Comparison of ENCODE assay signal across 30 cellular contexts in the genomic region with DNA sequence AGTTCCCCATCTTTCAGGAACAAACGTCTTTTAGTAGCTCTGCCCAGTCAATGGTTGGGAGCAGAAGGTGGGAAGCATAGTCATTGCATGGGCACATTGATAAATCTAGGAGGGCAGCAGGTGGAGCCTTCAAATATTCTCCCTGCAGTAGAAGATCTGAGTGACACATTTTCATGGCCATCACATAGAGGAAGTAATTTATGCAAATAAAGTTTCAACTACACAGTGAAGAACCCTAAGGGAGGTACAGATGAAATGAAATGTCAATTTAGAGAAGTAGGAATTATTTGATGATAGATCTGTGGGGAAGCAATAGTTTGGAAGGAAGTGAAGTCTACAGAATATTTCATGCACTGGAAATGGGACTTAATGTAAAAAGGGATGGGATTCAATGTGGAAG.
"Had no signal": no experiment of that assay in that cellular context is flagged by ENCODE, and none has a peak within 500 bp of the region (broad histone marks: within the 10 kb centered on the region; RNA-seq: fewer than 3 reads in every experiment).

No MANE protein-coding gene starts in this region.

- ATAC-seq: effector memory CD8-positive, alpha-beta T cell; heart right ventricle; left cardiac atrium; left lung; naive thymus-derived CD8-positive, alpha-beta T cell; psoas muscle; right cardiac atrium; stimulated activated naive CD8-positive, alpha-beta T cell treated with anti-CD3 and anti-CD28 coated beads, Interleukin-15, Interleukin-2, amounts not matched to agents 100 U/mL and 50 U/mL, for 24 hours had no signal

- H3K4me1 Mint-ChIP-seq: naive thymus-derived CD8-positive, alpha-beta T cell; stimulated activated effector memory CD8-positive, alpha-beta T cell treated with anti-CD3 and anti-CD28 coated beads, Interleukin-12 subunit alpha, Interleukin-12 subunit beta, amount 100 ng/mL, for 72 hours had no signal

- H3K27me3 ChIP-seq: esophagus squamous epithelium, heart right ventricle, left lung, ovary, sigmoid colon, testis, tibial artery had no signal

- H3K36me3 Mint-ChIP-seq: naive thymus-derived CD8-positive, alpha-beta T cell; stimulated activated effector memory CD8-positive, alpha-beta T cell treated with anti-CD3 and anti-CD28 coated beads, Interleukin-12 subunit alpha, Interleukin-12 subunit beta, amount 100 ng/mL, for 72 hours; type B pancreatic cell had no signal

- H3K27ac Mint-ChIP-seq: effector memory CD8-positive, alpha-beta T cell; naive thymus-derived CD8-positive, alpha-beta T cell; nephron progenitor cell; stimulated activated effector memory CD8-positive, alpha-beta T cell treated with anti-CD3 and anti-CD28 coated beads, Interleukin-12 subunit alpha, Interleukin-12 subunit beta, amount 100 ng/mL, for 72 hours; type B pancreatic cell had no signal

- H3K4me3 Mint-ChIP-seq: effector memory CD8-positive, alpha-beta T cell; naive thymus-derived CD8-positive, alpha-beta T cell; nephron progenitor cell; stimulated activated effector memory CD8-positive, alpha-beta T cell treated with anti-CD3 and anti-CD28 coated beads, Interleukin-12 subunit alpha, Interleukin-12 subunit beta, amount 100 ng/mL, for 72 hours; type B pancreatic cell had no signal

- H3K27me3 Mint-ChIP-seq: effector memory CD8-positive, alpha-beta T cell; naive thymus-derived CD8-positive, alpha-beta T cell had no signal

- H3K4me3 ChIP-seq: coronary artery, esophagus squamous epithelium, heart right ventricle, left lung, ovary, psoas muscle, sigmoid colon, testis, tibial artery had no signal

- DNase-seq: dermis blood vessel endothelial cell; effector memory CD8-positive, alpha-beta T cell; erythroblast; esophagus squamous epithelium; foreskin melanocyte; glutamatergic neuron; heart right ventricle; hippocampal formation; left cardiac atrium; left lung; mammary epithelial cell; mesendoderm; midbrain; naive thymus-derived CD8-positive, alpha-beta T cell; nephron progenitor cell; occipital lobe; ovary; posterior cingulate gyrus; psoas muscle; right cardiac atrium; sigmoid colon; stimulated activated CD4-positive, alpha-beta T cell treated with anti-CD3 and anti-CD28 coated beads, Interleukin-2, amount 100 ng/mL, for 24 hours; stimulated activated CD4-positive, alpha-beta T cell treated with anti-CD3 and anti-CD28 coated beads, Interleukin-4, amount 100 ng/mL, for 24 hours; stimulated activated naive CD8-positive, alpha-beta T cell treated with anti-CD3 and anti-CD28 coated beads, Interleukin-15, Interleukin-2, amounts not matched to agents 100 U/mL and 50 U/mL, for 24 hours; substantia nigra; testis; tibial artery had no signal

- H3K36me3 ChIP-seq: esophagus squamous epithelium, heart right ventricle, left lung, ovary, sigmoid colon, tibial artery had no signal

- H3K27ac ChIP-seq: coronary artery, esophagus squamous epithelium, heart right ventricle, left lung, ovary, psoas muscle, sigmoid colon, testis, tibial artery had no signal

- H3K4me1 ChIP-seq: esophagus squamous epithelium, heart right ventricle, left lung, psoas muscle, testis, tibial artery had no signal

- H3K9me3 ChIP-seq: esophagus squamous epithelium, heart right ventricle, ovary, psoas muscle, sigmoid colon, testis, tibial artery had no signal
